ENCODE assay signal across 8 cellular contexts in genomic region chr4:72302981-72303704, GRCh38.
A peak's percentile ranks its signal among the peaks of the same experiment; 100 is the strongest.
DNase-seq lines count a peak whose midpoint lies in the region; ATAC-seq and TF ChIP-seq lines count a peak whose summit lies in the region.

No MANE protein-coding gene starts in this region.

- H3K9me2 ChIP-seq in OCI-LY1 (ENCODE audit: low read depth, low read length) = no peaks in the 10 kb centered on the region

- no peak overlapping the region for H3K4me2 ChIP-seq in OCI-LY1 (ENCODE audit: low read length)

- no peak overlapping the region for H3K27ac Mint-ChIP-seq in CD8-positive, alpha-beta T cell

- no peaks in the 10 kb centered on the region for H3K36me3 ChIP-seq in CD8-positive, alpha-beta T cell (ENCODE audit: insufficient read depth, low read length)
- H3K36me3 ChIP-seq in OCI-LY1 (ENCODE audit: insufficient read depth, low read length) (no peaks in the 10 kb centered on the region), cardiac muscle cell (no peaks in the 10 kb centered on the region)

- no peak overlapping the region for H3K4me3 Mint-ChIP-seq in CD8-positive, alpha-beta T cell
- H3K4me3 Mint-ChIP-seq in activated T-cell treated with anti-CD3 and anti-CD28 coated beads, Interleukin-2, amount 50 U/mL, for 4 hours = no peak overlapping the region

- H3K27me3 ChIP-seq in CD8-positive, alpha-beta T cell (ENCODE audit: insufficient read depth, low read length) = no peaks in the 10 kb centered on the region
- no peaks in the 10 kb centered on the region for H3K27me3 ChIP-seq in OCI-LY1 (ENCODE audit: insufficient read depth, low read length)
- no peaks in the 10 kb centered on the region for H3K27me3 ChIP-seq in cardiac muscle cell

- no peaks in the 10 kb centered on the region for H3K4me1 ChIP-seq in CD8-positive, alpha-beta T cell (ENCODE audit: insufficient read depth, low read length)
- H3K4me1 ChIP-seq in OCI-LY1 (ENCODE audit: insufficient read depth, low read length, severe bottlenecking) (no peaks in the 10 kb centered on the region), cardiac muscle cell (ENCODE audit: low read depth) (no peaks in the 10 kb centered on the region)

- H3K36me3 Mint-ChIP-seq in CD8-positive, alpha-beta T cell = no peaks in the 10 kb centered on the region
- no peaks in the 10 kb centered on the region for H3K36me3 Mint-ChIP-seq in activated T-cell treated with anti-CD3 and anti-CD28 coated beads, Interleukin-2, amount 50 U/mL, for 4 hours (ENCODE audit: insufficient read depth)

- peaks cover 2% of the 10 kb centered on the region for H3K27me3 Mint-ChIP-seq in CD8-positive, alpha-beta T cell (ENCODE audit: low read depth)
- no peaks in the 10 kb centered on the region for H3K27me3 Mint-ChIP-seq in activated T-cell treated with anti-CD3 and anti-CD28 coated beads, Interleukin-2, amount 50 U/mL, for 4 hours (ENCODE audit: low read depth)

- H2AFZ ChIP-seq in OCI-LY1 (ENCODE audit: low read length) = no peak overlapping the region

- H3K27ac ChIP-seq in CD8-positive, alpha-beta T cell (ENCODE audit: low read depth, low read length) = no peak overlapping the region
- H3K27ac ChIP-seq in OCI-LY1 (ENCODE audit: low read depth, low read length, poor library complexity, severe bottlenecking) = no peak overlapping the region
- H3K27ac ChIP-seq in cardiac muscle cell = no peak overlapping the region

- peak in 5 of 7 experiments; percentile 7 to 52 (median 39) for DNase-seq in CD8-positive, alpha-beta T cell
- DNase-seq in activated T-cell treated with anti-CD3 and anti-CD28 coated beads, Interleukin-2, amount 50 U/mL, for 4 hours = peak; percentile 15
- DNase-seq in cardiac muscle cell (ENCODE audit: low read depth in 1 of 2, low spot score in 1 of 2) (peak; percentile 58 to 70), retina (peak; percentile 67), GOT3 (lab: John Stamatoyannopoulos, UW) (no peak)

- intact Hi-C loops in CD8-positive, alpha-beta T cell (cut with DNase I, micrococcal nuclease) = loop anchor here (1.0 to 10.0 kb wide), 5 partner anchors 1116 to 1702 kb away; no protein-coding TSS in a partner anchor

- H3F3A ChIP-seq in OCI-LY1 (ENCODE audit: insufficient read depth, low read length) = no peaks in the 10 kb centered on the region

- CTCF ChIA-PET in CD8-positive, alpha-beta T cell (lab: Charles Lee) = interaction anchor here (0.7 to 2.0 kb wide), 5 partner anchors 11 to 1699 kb away, joined by 3 to 9 read pairs (median 3); no protein-coding TSS in a partner anchor

- H3K9ac ChIP-seq in OCI-LY1 (ENCODE audit: low read length) = no peak overlapping the region

- POLR2A ChIA-PET in CD8-positive, alpha-beta T cell (lab: Charles Lee) = no interaction called here

- no peaks in the 10 kb centered on the region for H3K79me2 ChIP-seq in OCI-LY1 (ENCODE audit: insufficient read depth, low read length)

- peak; percentile 66 for ATAC-seq in CD8-positive, alpha-beta T cell
- ATAC-seq in GM18907 (IDR thresholded peaks at IDR 0.05; ENCODE audit: unreplicated experiment) (peak; percentile 96), HG03060 (IDR thresholded peaks at IDR 0.05; ENCODE audit: low read depth, unreplicated experiment) (peak; percentile 65)
- ATAC-seq in activated T-cell treated with anti-CD3 and anti-CD28 coated beads, Interleukin-2, amount 50 U/mL, for 4 hours = peak; percentile 32 to 62

- peak; percentile 77 for TF ChIP-seq CTCF in CD8-positive, alpha-beta T cell (IDR thresholded peaks at IDR 0.05)
- TF ChIP-seq CTCF in OCI-LY1 (IDR thresholded peaks at IDR 0.05; ENCODE audit: low read length) (peak; percentile 79), cardiac muscle cell (IDR thresholded peaks at IDR 0.05; ENCODE audit: low read depth, low read length) (peak; percentile 71)

- H3K9me3 ChIP-seq in CD8-positive, alpha-beta T cell (ENCODE audit: low read length) = no peaks in the 10 kb centered on the region
- no peaks in the 10 kb centered on the region for H3K9me3 ChIP-seq in OCI-LY1 (ENCODE audit: low read length)
- no peaks in the 10 kb centered on the region for H3K9me3 ChIP-seq in cardiac muscle cell (ENCODE audit: low read depth)

- H3K4me3 ChIP-seq in CD8-positive, alpha-beta T cell (ENCODE audit: low read depth, low read length) = no peak overlapping the region
- H3K4me3 ChIP-seq in OCI-LY1 (ENCODE audit: low read depth, low read length, poor library complexity, severe bottlenecking) (no peak overlapping the region), cardiac muscle cell (no peak overlapping the region)

- no peaks in the 10 kb centered on the region for H3K9me3 Mint-ChIP-seq in CD8-positive, alpha-beta T cell
- H3K9me3 Mint-ChIP-seq in activated T-cell treated with anti-CD3 and anti-CD28 coated beads, Interleukin-2, amount 50 U/mL, for 4 hours = no peaks in the 10 kb centered on the region

- no peaks in the 10 kb centered on the region for H4K20me1 ChIP-seq in OCI-LY1 (ENCODE audit: insufficient read depth, low read length)

- no peaks in the 10 kb centered on the region for H3K4me1 Mint-ChIP-seq in CD8-positive, alpha-beta T cell (ENCODE audit: low read depth)
- no peaks in the 10 kb centered on the region for H3K4me1 Mint-ChIP-seq in activated T-cell treated with anti-CD3 and anti-CD28 coated beads, Interleukin-2, amount 50 U/mL, for 4 hours (ENCODE audit: low read depth)
